ENCODE assay signal across 9 cellular contexts in genomic region chr1:156805766-156806511, GRCh38. TPM values are rescaled to one million over a fixed set of nuclear protein-coding genes. Genes with fewer than 3 reads are reported as not detected.
A peak's percentile ranks its signal among the peaks of the same experiment; 100 is the strongest.
DNase-seq lines count a peak whose midpoint lies in the region; ATAC-seq, FAIRE-seq and TF ChIP-seq lines count a peak whose summit lies in the region.
"Had no signal": no experiment of that assay in that cellular context is flagged by ENCODE, and none has a peak within 500 bp of the region (broad histone marks: within the 10 kb centered on the region; RNA-seq: fewer than 3 reads in every experiment).

No MANE protein-coding gene starts in this region.

- TF ChIP-seq CTCF in AG04450 (IDR thresholded peaks at IDR 0.05; ENCODE audit: low read depth, low read length) (no peak), GM10248 (IDR thresholded peaks at IDR 0.05; ENCODE audit: control extremely low read depth, extremely low read depth, low read depth, missing control alignments) (no peak), right lobe of liver (IDR thresholded peaks at IDR 0.05) (no peak)

- peaks cover 0 to 5% (median 0%) of the 10 kb centered on the region in 4 donors for H3K4me1 ChIP-seq in right lobe of liver
- H3K4me1 ChIP-seq: ascending aorta had no signal

- H3K27ac ChIP-seq in AG04450 (ENCODE audit: low read depth, low read length) (peak overlapping the region; percentile 21), right lobe of liver (no peak overlapping the region)
- H3K27ac ChIP-seq: ascending aorta had no signal

- H3K9me3 ChIP-seq in AG04450 (ENCODE audit: control insufficient read depth, insufficient read depth, low read length) (no peaks in the 10 kb centered on the region; the same call in 1 of the 2 replicates), right lobe of liver (no peaks in the 10 kb centered on the region)
- H3K9me3 ChIP-seq: ascending aorta had no signal

- peaks cover 0 to 5% (median 3%) of the 10 kb centered on the region in 4 donors for H3K36me3 ChIP-seq in right lobe of liver

- WGBS in right lobe of liver (ENCODE audit: insufficient coverage, low coverage, low lambda C conversion rate, missing lambda C conversion rate), result 57% methylated on average over 1 of the region's 3 CpGs

- DNase-seq in AG04450 (ENCODE audit: low read depth, low spot score) (peak; percentile 82), NCI-H524 treated with DMSO at 0.1 percent for 48 hours (lab: John Stamatoyannopoulos, UW) (peak; percentile 63), left cardiac atrium (peak; percentile 43), GM10248 (ENCODE audit: extremely low spot score) (no peak), right lobe of liver (no peak), frontal cortex (ENCODE audit: low spot score in 2 of 2) (no peak)

- CTCF ChIA-PET in AG04450 (lab: Charles Lee), result interaction anchor here (1.3 to 2.1 kb wide), 2 partner anchors 32 to 54 kb away, joined by 4 to 7 read pairs; no protein-coding TSS in a partner anchor
- CTCF ChIA-PET in GM10248 (lab: Yijun Ruan, JAX), result interaction anchor here (1.2 to 11.5 kb wide), 8 partner anchors 7 to 116 kb away, joined by 3 to 106 read pairs (median 10); partner anchors contain the start of genes INSRR and NTRK1

- TF ChIP-seq POLR2A in right lobe of liver (IDR thresholded peaks at IDR 0.05), result no peak

- intact Hi-C loops in left cardiac atrium (cut with DNase I) (no loop called here), right lobe of liver (cut with DNase I) (no loop called here)

- ATAC-seq in left cardiac atrium, result peak; percentile 17 to 44
- ATAC-seq in right lobe of liver, result no peak

- POLR2A ChIA-PET in AG04450 (lab: Yijun Ruan, JAX), result interaction anchor here (1.2 to 1.6 kb wide), 2 partner anchors 16 to 52 kb away, joined by 3 read pairs; no protein-coding TSS in a partner anchor
- POLR2A ChIA-PET in GM10248 (lab: Yijun Ruan, JAX), result interaction anchor here (0.7 kb wide), 1 partner anchor 18 kb away, joined by 4 read pairs; no protein-coding TSS in a partner anchor

- no peak for FAIRE-seq in frontal cortex (lab: Jason Lieb, UNC)

- H3K27me3 ChIP-seq in AG04450 (ENCODE audit: control insufficient read depth, insufficient read depth, low read length) (peaks cover 7% of the 10 kb centered on the region), right lobe of liver (no peaks in the 10 kb centered on the region)
- H3K27me3 ChIP-seq: ascending aorta had no signal

- no peak overlapping the region for H3K4me3 ChIP-seq in AG04450 (ENCODE audit: low read depth, low read length)
- H3K4me3 ChIP-seq in right lobe of liver, result no peak overlapping the region
- H3K4me3 ChIP-seq: ascending aorta had no signal

RNA-seq across cellular contexts. Expression of gene SH2D2A, which starts 10.7 kb away (rescaled TPM):
- 0.09 TPM in 1 of 2 replicates, not detected in the other for polyA plus RNA-seq in AG04450 (2011; rRNA removed)
- polyA minus RNA-seq in AG04450 (2011; rRNA and poly(A)+ RNA removed), result not detected in 2 replicates
- total RNA-seq in left cardiac atrium (1 to 10 TPM; 1.1 to 2.8 TPM), right lobe of liver (1 to 10 TPM in 1 of 6 experiments, under 1 TPM in 5; 0.32 to 1.3 (median 0.67) TPM), frontal cortex (0.41 TPM)
- total RNA-seq: ascending aorta had no signal
- polyA plus RNA-seq: neural cell had no signal

RNA-seq across cellular contexts. Expression of gene PRCC, which starts 38.6 kb away (rescaled TPM):
- 51.1 and 58.6 TPM in 2 replicates for polyA plus RNA-seq in AG04450 (2011; rRNA removed)
- polyA minus RNA-seq in AG04450 (2011; rRNA and poly(A)+ RNA removed), result 84.3 and 120 TPM in 2 replicates
- 10 to 100 TPM; 32.0 to 46.2 TPM for total RNA-seq in left cardiac atrium
- total RNA-seq in right lobe of liver, result 10 to 100 TPM; 17.4 to 23.4 (median 19.7) TPM
- 14.3 TPM for total RNA-seq in frontal cortex

RNA-seq across cellular contexts. Expression of gene INSRR, which starts 53.0 kb away (rescaled TPM):
- not detected in 2 replicates for polyA plus RNA-seq in AG04450 (2011; rRNA removed)
- polyA minus RNA-seq in AG04450 (2011; rRNA and poly(A)+ RNA removed), result not detected in 2 replicates
- total RNA-seq in left cardiac atrium (under 1 TPM; 0.05 to 0.12 TPM), right lobe of liver (not detected), frontal cortex (under 0.01 TPM)
- total RNA-seq: OCI-LY7 had no signal

RNA-seq across cellular contexts. Expression of gene HDGF, which starts 54.5 kb away (rescaled TPM):
- 155 TPM in 2 replicates for polyA plus RNA-seq in AG04450 (2011; rRNA removed)
- 101 and 105 TPM in 2 replicates for polyA minus RNA-seq in AG04450 (2011; rRNA and poly(A)+ RNA removed)
- total RNA-seq in left cardiac atrium (100 to 1,000 TPM; 139 to 156 TPM), right lobe of liver (100 to 1,000 TPM; 131 to 192 (median 157) TPM), frontal cortex (63.6 TPM)

RNA-seq across cellular contexts. Expression of gene NTRK1, which starts 54.7 kb away (rescaled TPM):
- not detected in 2 replicates for polyA plus RNA-seq in AG04450 (2011; rRNA removed)
- not detected in 2 replicates for polyA minus RNA-seq in AG04450 (2011; rRNA and poly(A)+ RNA removed)
- total RNA-seq in left cardiac atrium (1 to 10 TPM; 2.1 to 2.5 TPM), right lobe of liver (not detected), frontal cortex (0.41 TPM)
- total RNA-seq: ascending aorta, OCI-LY7 had no signal

Comparison
In these comparisons a context has a peak if more than half of its experiments do, and no peak if none do; other contexts are left out.
1. DNase-seq: peak in AG04450 (single experiment), NCI-H524 treated with DMSO at 0.1 percent for 48 hours (single experiment) and left cardiac atrium (single experiment); none in GM10248 (single experiment), right lobe of liver (0 of 3) and frontal cortex (0 of 2).
2. ATAC-seq: peak in left cardiac atrium (2 of 2); none in right lobe of liver (0 of 4).